ENCODE assay signal across 12 cellular contexts in the genomic region with DNA sequence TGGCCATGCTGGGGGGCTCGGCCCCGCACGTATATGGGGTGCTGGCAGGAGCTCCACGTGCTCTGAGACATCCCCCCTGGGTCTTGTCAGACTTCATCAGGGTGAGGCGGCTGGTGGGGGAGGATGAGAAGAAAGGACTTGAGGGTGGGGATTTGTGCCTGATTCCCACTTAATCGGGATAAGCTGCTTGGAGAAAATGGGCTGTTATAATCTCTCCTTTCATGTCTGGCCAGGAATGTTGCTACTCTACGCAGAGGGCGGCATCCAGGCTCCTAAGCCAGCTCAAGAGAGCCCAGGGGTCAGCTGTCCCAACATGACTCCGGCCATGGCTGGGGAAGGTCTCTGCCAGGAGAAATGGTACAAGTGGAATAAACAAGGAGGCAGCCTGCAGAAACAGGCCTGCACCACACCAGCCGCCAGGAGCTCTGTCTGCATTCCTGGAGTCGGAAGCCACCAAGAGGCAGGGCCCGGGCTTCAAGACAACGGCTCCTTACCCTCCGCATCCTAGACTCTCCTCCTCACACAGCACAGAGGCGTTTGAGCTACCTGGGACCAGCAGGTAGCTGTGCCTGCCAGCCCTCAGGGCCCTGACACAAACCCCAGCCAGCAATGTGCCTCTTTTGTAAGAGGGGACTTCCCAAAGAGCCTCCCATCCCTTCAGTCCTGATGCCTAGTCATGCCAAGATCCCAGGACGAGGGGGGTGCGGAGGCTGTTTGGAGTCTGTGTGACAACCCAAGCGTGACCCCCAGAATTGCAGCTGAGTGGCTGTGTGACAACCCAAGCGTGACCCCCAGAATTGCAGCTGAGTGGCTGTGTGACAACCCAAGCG.
DNase-seq lines count a peak whose midpoint lies in the region; ATAC-seq and TF ChIP-seq lines count a peak whose summit lies in the region.
"Had no signal": no experiment of that assay in that cellular context is flagged by ENCODE, and none has a peak within 500 bp of the region (broad histone marks: within the 10 kb centered on the region; RNA-seq: fewer than 3 reads in every experiment).

No MANE protein-coding gene starts in this region.

- no TSS peak for BruUV-seq in mammary epithelial cell (replicated peaks; lab: Mats Ljungman, UMichigan)

- H3K79me2 ChIP-seq in mammary epithelial cell (ENCODE audit: insufficient read depth, low read length) (no peaks in the 10 kb centered on the region), hepatocyte (no peaks in the 10 kb centered on the region)

- no peak overlapping the region for H2AFZ ChIP-seq in mammary epithelial cell (ENCODE audit: low read depth, low read length)
- no peak overlapping the region for H2AFZ ChIP-seq in hepatocyte

- 23% methylated on average over 16 of the region's 20 CpGs for WGBS in mammary epithelial cell (ENCODE audit: low coverage, missing lambda C conversion rate)
- WGBS in hepatocyte (ENCODE audit: low lambda C conversion rate, missing lambda C conversion rate), result 76% methylated on average over 20 of the region's 20 CpGs

- in situ Hi-C loops in mammary epithelial cell (cut with MboI; ENCODE audit: low sequenced_read_pairs in 2 of 2), result no loop called here

- peaks cover 0 to 10% of the 10 kb centered on the region in 2 donors for H3K4me1 ChIP-seq in breast epithelium
- H3K4me1 ChIP-seq in mammary epithelial cell (ENCODE audit: insufficient read depth, low read length), result no peaks in the 10 kb centered on the region
- H3K4me1 ChIP-seq in hepatocyte (ENCODE audit: insufficient read depth), result peaks cover 26% of the 10 kb centered on the region

- CTCF ChIA-PET in mammary epithelial cell (lab: Charles Lee; ENCODE audit: low non-redundant PET), result no interaction called here

- H4K20me1 ChIP-seq in mammary epithelial cell (ENCODE audit: insufficient read depth, low read length) (no peaks in the 10 kb centered on the region), hepatocyte (ENCODE audit: insufficient read depth, poor library complexity, severe bottlenecking) (no peaks in the 10 kb centered on the region)

- ATAC-seq in left colon, result no peak
- ATAC-seq: HCT116 had no signal

- no peak overlapping the region for H3K9ac ChIP-seq in mammary epithelial cell (ENCODE audit: insufficient read depth, low read length)

- no peaks in the 10 kb centered on the region for H3K36me3 ChIP-seq in breast epithelium
- no peaks in the 10 kb centered on the region for H3K36me3 ChIP-seq in mammary epithelial cell (ENCODE audit: insufficient read depth, low read length)
- no peaks in the 10 kb centered on the region for H3K36me3 ChIP-seq in hepatocyte (replicated peaks; ENCODE audit: insufficient read depth, low read depth)

- no peak overlapping the region for H3K4me2 ChIP-seq in mammary epithelial cell (ENCODE audit: insufficient read depth, low read depth, low read length)
- peak overlapping the region; percentile 36 for H3K4me2 ChIP-seq in hepatocyte

- H3K9me2 ChIP-seq in hepatocyte (replicated peaks; ENCODE audit: insufficient read depth), result no peaks in the 10 kb centered on the region

- TF ChIP-seq POLR2A in breast epithelium (IDR thresholded peaks at IDR 0.05), result no peak

- H3K9me3 ChIP-seq in breast epithelium (no peaks in the 10 kb centered on the region), mammary epithelial cell (replicated peaks; ENCODE audit: insufficient read depth, low read length) (peaks cover 17% of the 10 kb centered on the region), hepatocyte (ENCODE audit: low read depth) (no peaks in the 10 kb centered on the region)

- H3K27ac ChIP-seq in breast epithelium (peak overlapping the region; percentile 69 to 90), mammary epithelial cell (ENCODE audit: insufficient read depth, low read depth, low read length) (no peak overlapping the region), hepatocyte (peak overlapping the region; percentile 68)

- DNase-seq in breast epithelium (ENCODE audit: low spot score in 2 of 2) (peak in 1 of 2 donors; percentile 35), mammary epithelial cell (no peak), hepatocyte (ENCODE audit: low spot score) (no peak), retina (peak; percentile 67), UCSD-AML1 (lab: John Stamatoyannopoulos, UW; ENCODE audit: unreplicated experiment) (no peak), globus pallidus (ENCODE audit: low spot score) (no peak), AG08395 (ENCODE audit: low spot score) (no peak), left colon (no peak)
- DNase-seq: activated CD4-positive, alpha-beta T cell treated with anti-CD3 and anti-CD28 coated beads for 4 hours; NCI-H2171; T-helper 1 cell had no signal

- peak overlapping the region; percentile 12 to 49 (median 17) for H3K4me3 ChIP-seq in breast epithelium
- H3K4me3 ChIP-seq in mammary epithelial cell (replicated peaks in 1 of 3; ENCODE audit: insufficient read depth in 1 of 3, low read depth in 2 of 3, low read length in 3 of 3), result no peak overlapping the region
- no peak overlapping the region for H3K4me3 ChIP-seq in hepatocyte

- dilution Hi-C loops in mammary epithelial cell (cut with HindIII; ENCODE audit: low sequenced_read_pairs), result no loop called here

- no peak for TF ChIP-seq CTCF in breast epithelium (IDR thresholded peaks at IDR 0.05)
- TF ChIP-seq CTCF in mammary epithelial cell (conservative IDR thresholded peaks at IDR 0.05 in 1 of 2, IDR thresholded peaks at IDR 0.05 in 1 of 2; ENCODE audit: extremely low read depth in 1 of 2, insufficient read depth in 1 of 2, low read depth in 1 of 2, low read length in 2 of 2), result no peak
- no peak for TF ChIP-seq CTCF in hepatocyte (IDR thresholded peaks at IDR 0.05; ENCODE audit: poor library complexity)

- peaks cover 0 to 6% of the 10 kb centered on the region in 2 donors for H3K27me3 ChIP-seq in breast epithelium
- H3K27me3 ChIP-seq in mammary epithelial cell (ENCODE audit: insufficient read depth, low read length), result no peaks in the 10 kb centered on the region
- H3K27me3 ChIP-seq in hepatocyte, result no peaks in the 10 kb centered on the region

- intact Hi-C loops in breast epithelium (cut with DNase I; ENCODE audit: low total_unique reads) (no loop called here), mammary epithelial cell (cut with micrococcal nuclease) (no loop called here), left colon (cut with DNase I, micrococcal nuclease) (no loop called here)

Comparison
In these comparisons a context has a peak if more than half of its experiments do, and no peak if none do; other contexts are left out.
1. H3K4me3 ChIP-seq: peak in breast epithelium (3 of 3); none in mammary epithelial cell (0 of 3) and hepatocyte (single experiment).